In the genomic region with DNA sequence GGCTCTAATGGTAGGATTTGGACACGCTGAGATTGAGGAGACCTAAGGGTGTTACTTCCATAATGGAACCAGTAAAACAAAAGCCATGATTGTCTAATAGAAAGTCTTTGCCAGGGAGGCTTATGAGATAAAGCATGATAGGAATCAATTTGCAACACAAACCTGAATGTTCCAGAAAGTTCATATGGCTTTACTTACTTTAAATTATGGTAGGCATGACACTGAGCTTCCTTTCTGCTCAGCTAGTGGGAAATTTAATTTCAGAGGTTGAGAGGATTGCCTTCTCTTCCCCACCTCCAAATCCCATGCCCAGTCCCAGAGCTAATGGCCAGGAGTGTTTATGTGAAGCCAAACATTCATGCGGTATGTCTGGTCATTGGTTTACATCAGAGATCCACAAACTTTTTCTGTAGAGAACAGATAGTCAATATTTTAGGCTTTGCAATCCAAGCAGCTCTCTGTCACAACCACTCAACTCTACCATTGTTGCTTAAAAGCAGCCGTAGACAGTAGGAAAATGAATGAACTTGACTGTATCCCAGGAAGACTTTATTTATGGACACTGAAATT, we compare ENCODE assay signal across 22 cellular contexts.
DNase-seq lines count a peak whose midpoint lies in the region; ATAC-seq and TF ChIP-seq lines count a peak whose summit lies in the region.
"Had no signal": no experiment of that assay in that cellular context is flagged by ENCODE, and none has a peak within 500 bp of the region (broad histone marks: within the 10 kb centered on the region; RNA-seq: fewer than 3 reads in every experiment).

No MANE protein-coding gene starts in this region.

- no peak overlapping the region for H3K27ac Mint-ChIP-seq in CD8-positive, alpha-beta memory T cell
- no peak overlapping the region for H3K27ac Mint-ChIP-seq in type B pancreatic cell
- H3K27ac Mint-ChIP-seq: immature natural killer cell; stimulated activated effector memory CD8-positive, alpha-beta T cell treated with anti-CD3 and anti-CD28 coated beads, Interleukin-12 subunit alpha, Interleukin-12 subunit beta, amount 100 ng/mL, for 72 hours; T-helper 2 cell treated with Interferon-gamma antibody and Interleukin-4, amounts not matched to agents 5 μg/mL and 100 μg/mL, for 36 hours had no signal

- no peak for ATAC-seq in HCT116
- peak; percentile 8; the same call in 2 of the 3 replicates for ATAC-seq in SK-N-SH treated with all-trans-retinoic acid at 6 μM for 48 hours
- no peak for ATAC-seq in gastroesophageal sphincter

- TF ChIP-seq CTCF in HCT116 (IDR thresholded peaks at IDR 0.05 in 2 of 3, conservative IDR thresholded peaks at IDR 0.05 in 1 of 3; ENCODE audit: borderline replicate concordance in 1 of 3, insufficient read depth in 1 of 3, low read depth in 2 of 3, low read length in 2 of 3) (no peak), gastroesophageal sphincter (IDR thresholded peaks at IDR 0.05) (no peak), transverse colon (IDR thresholded peaks at IDR 0.05) (no peak), GM20000 (IDR thresholded peaks at IDR 0.05; ENCODE audit: extremely low read depth, missing control alignments) (no peak), type B pancreatic cell (conservative IDR thresholded peaks at IDR 0.05) (no peak)

- H3K27me3 Mint-ChIP-seq in CD8-positive, alpha-beta memory T cell, result no peaks in the 10 kb centered on the region
- no peaks in the 10 kb centered on the region for H3K27me3 Mint-ChIP-seq in type B pancreatic cell

- RAD21 ChIA-PET in HCT116 (lab: Charles Lee; ENCODE audit: low non-redundant PET in 1 of 2, low total read pairs in 2 of 2, uncharacterized antibody in 2 of 2, unreplicated experiment in 2 of 2), result interaction anchor here (1.0 to 1.2 kb wide), 2 partner anchors 64 kb away, joined by 4 read pairs; no protein-coding TSS in a partner anchor

- H3K36me3 ChIP-seq in HCT116 (ENCODE audit: control insufficient read depth in 1 of 2, insufficient read depth in 2 of 2, low read length in 2 of 2) (no peaks in the 10 kb centered on the region), gastroesophageal sphincter (no peaks in the 10 kb centered on the region), transverse colon (no peaks in the 10 kb centered on the region)
- no peaks in the 10 kb centered on the region for H3K36me3 ChIP-seq in CD8-positive, alpha-beta memory T cell (ENCODE audit: insufficient read depth, low read length)
- H3K36me3 ChIP-seq: heart left ventricle, left ventricle myocardium inferior had no signal

- H2AFZ ChIP-seq in HCT116 (ENCODE audit: low read depth, low read length, poor library complexity, severe bottlenecking), result peak overlapping the region; percentile 72

- in situ Hi-C loops in transverse colon (cut with MboI; ENCODE audit: low pct_ligation_motif_present in 1 of 4, low pct_unique_long_range_greater_than_20kb in 1 of 4, low sequenced_read_pairs in 3 of 4), result no loop called here

- TF ChIP-seq POLR2A in HCT116 (IDR thresholded peaks at IDR 0.05; ENCODE audit: borderline replicate concordance, extremely low read depth, insufficient read depth, insufficient read length), result no peak
- no peak for TF ChIP-seq POLR2A in gastroesophageal sphincter (IDR thresholded peaks at IDR 0.05)
- no peak for TF ChIP-seq POLR2A in transverse colon (IDR thresholded peaks at IDR 0.05)

- no peaks in the 10 kb centered on the region for H4K20me1 ChIP-seq in HCT116 (ENCODE audit: insufficient read depth)

- DNase-seq in HCT116 (ENCODE audit: low read depth, low spot score) (no peak), transverse colon (no peak), GOT3 (lab: John Stamatoyannopoulos, UW) (no peak), GM20000 (ENCODE audit: low spot score) (no peak), type B pancreatic cell (ENCODE audit: extremely low spot score, unreplicated experiment) (no peak)
- no peak for DNase-seq in CD8-positive, alpha-beta memory T cell
- DNase-seq: activated CD4-positive, alpha-beta T cell treated with anti-CD3 and anti-CD28 coated beads, Interleukin-2, amount 50 U/mL, for 1 hour; activated CD8-positive, alpha-beta memory T cell treated with anti-CD3 and anti-CD28 coated beads, Interleukin-2, amount 50 U/mL, for 4 hours; activated effector memory CD4-positive, alpha-beta T cell treated with Interleukin-2 at 50 U/mL for 16 hours; AML-193; DMS79; immature natural killer cell; left ventricle myocardium inferior; NCI-H1694 treated with DMSO at 0.1 percent for 48 hours had no signal

- no peak overlapping the region for H3K4me3 ChIP-seq in HCT116 (replicated peaks in 1 of 2; ENCODE audit: low read depth in 1 of 2, low read length in 2 of 2)
- no peak overlapping the region for H3K4me3 ChIP-seq in gastroesophageal sphincter
- H3K4me3 ChIP-seq in transverse colon, result no peak overlapping the region
- no peak overlapping the region for H3K4me3 ChIP-seq in CD8-positive, alpha-beta memory T cell (ENCODE audit: low read length)
- H3K4me3 ChIP-seq: heart left ventricle, left ventricle myocardium inferior had no signal

- POLR2A ChIA-PET in HCT116 (lab: Charles Lee), result interaction anchor here (1.3 to 2.0 kb wide), 2 partner anchors 10 to 55 kb away, joined by 6 to 8 read pairs; no protein-coding TSS in a partner anchor
- POLR2A ChIA-PET in CD8-positive, alpha-beta memory T cell (lab: Charles Lee), result no interaction called here

- CTCF ChIA-PET in HCT116 (lab: Charles Lee), result no interaction called here
- CTCF ChIA-PET in CD8-positive, alpha-beta memory T cell (lab: Charles Lee), result interaction anchor here (1.0 kb wide), 1 partner anchor 10 kb away, joined by 3 read pairs; no protein-coding TSS in a partner anchor

- 0 out of 2 replicates have a peak overlapping the region, but pooled peaks have one; percentile 62 for H3K9ac ChIP-seq in HCT116 (ENCODE audit: low read length)

- H3K27ac ChIP-seq in HCT116 (ENCODE audit: low read depth, low read length), result peak overlapping the region; percentile 91; the same call in 1 of the 2 replicates
- peak overlapping the region in 3 of 4 donors; percentile 77 to 85 (median 82) for H3K27ac ChIP-seq in gastroesophageal sphincter
- peak overlapping the region; percentile 83 to 88 (median 87) for H3K27ac ChIP-seq in transverse colon
- H3K27ac ChIP-seq in CD8-positive, alpha-beta memory T cell (ENCODE audit: low read depth, low read length), result no peak overlapping the region
- H3K27ac ChIP-seq: VCaP had no signal

- no peak for TF ChIP-seq EP300 in gastroesophageal sphincter (IDR thresholded peaks at IDR 0.05)
- no peak for TF ChIP-seq EP300 in transverse colon (IDR thresholded peaks at IDR 0.05; ENCODE audit: low read depth)

- H3K9me3 ChIP-seq in HCT116 (ENCODE audit: control insufficient read depth in 1 of 2, insufficient read depth in 1 of 2, low read depth in 1 of 2, low read length in 2 of 2) (no peaks in the 10 kb centered on the region), gastroesophageal sphincter (no peaks in the 10 kb centered on the region), transverse colon (no peaks in the 10 kb centered on the region)
- H3K9me3 ChIP-seq in CD8-positive, alpha-beta memory T cell (ENCODE audit: low read length), result no peaks in the 10 kb centered on the region
- H3K9me3 ChIP-seq: heart left ventricle, left ventricle myocardium inferior had no signal

- TF ChIP-seq RAD21 in HCT116 (IDR thresholded peaks at IDR 0.05; ENCODE audit: low read depth), result no peak

- H3K4me2 ChIP-seq in HCT116 (ENCODE audit: low read length), result peak overlapping the region; percentile 69

- no TSS peak for BruUV-seq in HCT116 (replicated peaks; lab: Mats Ljungman, UMichigan)

- peaks cover 41 to 89% of the 10 kb centered on the region in 2 experiments for H3K4me1 ChIP-seq in HCT116 (ENCODE audit: control insufficient read depth in 1 of 2, insufficient read depth in 2 of 2, low read length in 2 of 2)
- H3K4me1 ChIP-seq in gastroesophageal sphincter, result peaks cover 11 to 29% (median 17%) of the 10 kb centered on the region in 3 donors
- peaks cover 20 to 37% (median 32%) of the 10 kb centered on the region in 4 donors for H3K4me1 ChIP-seq in transverse colon
- no peaks in the 10 kb centered on the region for H3K4me1 ChIP-seq in CD8-positive, alpha-beta memory T cell (ENCODE audit: insufficient read depth, low read length)

- intact Hi-C loops in HCT116 (cut with micrococcal nuclease), result no loop called here
- intact Hi-C loops in transverse colon (cut with DNase I; ENCODE audit: low total_unique reads), result no loop called here

- peaks cover 0 to 11% (median 2%) of the 10 kb centered on the region in 3 donors for H3K4me1 Mint-ChIP-seq in CD8-positive, alpha-beta memory T cell
- H3K4me1 Mint-ChIP-seq in type B pancreatic cell (ENCODE audit: unreplicated experiment), result peaks cover 13% of the 10 kb centered on the region
- H3K4me1 Mint-ChIP-seq: immature natural killer cell had no signal

- H3K9me2 ChIP-seq in HCT116 (ENCODE audit: insufficient read depth), result no peaks in the 10 kb centered on the region

- H3K79me2 ChIP-seq in HCT116 (ENCODE audit: insufficient read depth, low read length), result no peaks in the 10 kb centered on the region

- no peaks in the 10 kb centered on the region for H3K27me3 ChIP-seq in HCT116 (ENCODE audit: insufficient read depth, low read length)
- no peaks in the 10 kb centered on the region for H3K27me3 ChIP-seq in gastroesophageal sphincter
- no peaks in the 10 kb centered on the region for H3K27me3 ChIP-seq in transverse colon
- no peaks in the 10 kb centered on the region for H3K27me3 ChIP-seq in CD8-positive, alpha-beta memory T cell (ENCODE audit: insufficient read depth, low read length, poor library complexity, severe bottlenecking)
- H3K27me3 ChIP-seq: heart left ventricle had no signal

- H3K4me3 Mint-ChIP-seq in CD8-positive, alpha-beta memory T cell, result no peak overlapping the region
- no peak overlapping the region for H3K4me3 Mint-ChIP-seq in type B pancreatic cell
- H3K4me3 Mint-ChIP-seq: brain; immature natural killer cell; neural crest cell; stimulated activated effector memory CD8-positive, alpha-beta T cell treated with anti-CD3 and anti-CD28 coated beads, Interleukin-12 subunit alpha, Interleukin-12 subunit beta, amount 100 ng/mL, for 72 hours; T-helper 2 cell treated with Interferon-gamma antibody and Interleukin-4, amounts not matched to agents 5 μg/mL and 100 μg/mL, for 36 hours had no signal

- H3K9me3 Mint-ChIP-seq in CD8-positive, alpha-beta memory T cell, result no peaks in the 10 kb centered on the region
- H3K9me3 Mint-ChIP-seq in type B pancreatic cell, result no peaks in the 10 kb centered on the region
- H3K9me3 Mint-ChIP-seq: immature natural killer cell; neural crest cell; stimulated activated effector memory CD8-positive, alpha-beta T cell treated with anti-CD3 and anti-CD28 coated beads, Interleukin-12 subunit alpha, Interleukin-12 subunit beta, amount 100 ng/mL, for 72 hours; T-helper 2 cell treated with Interferon-gamma antibody and Interleukin-4, amounts not matched to agents 5 μg/mL and 100 μg/mL, for 36 hours had no signal

- WGBS in gastroesophageal sphincter (ENCODE audit: low coverage in 1 of 2), 2 donors, result 82 to 84% methylated on average over 3 of the region's 3 CpGs
- 82 to 89% methylated on average over 1 to 3 of the region's 3 CpGs for WGBS in transverse colon (ENCODE audit: low coverage in 1 of 2), 2 donors

- no peaks in the 10 kb centered on the region for H3K36me3 Mint-ChIP-seq in CD8-positive, alpha-beta memory T cell
- no peaks in the 10 kb centered on the region for H3K36me3 Mint-ChIP-seq in type B pancreatic cell
- H3K36me3 Mint-ChIP-seq: brain; immature natural killer cell; stimulated activated effector memory CD8-positive, alpha-beta T cell treated with anti-CD3 and anti-CD28 coated beads, Interleukin-12 subunit alpha, Interleukin-12 subunit beta, amount 100 ng/mL, for 72 hours had no signal
